In genomic region chr14:101481557-101481956, GRCh38 we compare ENCODE assay signal across 22 cellular contexts.
DNase-seq lines count a peak whose midpoint lies in the region; ATAC-seq, FAIRE-seq and TF ChIP-seq lines count a peak whose summit lies in the region.
"Had no signal": no experiment of that assay in that cellular context is flagged by ENCODE, and none has a peak within 500 bp of the region (broad histone marks: within the 10 kb centered on the region; RNA-seq: fewer than 3 reads in every experiment).

No MANE protein-coding gene starts in this region.

- H3K79me2 ChIP-seq in mammary epithelial cell (ENCODE audit: insufficient read depth, low read length): no peaks in the 10 kb centered on the region

- H3K4me1 Mint-ChIP-seq in MCF 10A (ENCODE audit: insufficient read depth, unreplicated experiment): peaks cover 21% of the 10 kb centered on the region
- no peaks in the 10 kb centered on the region for H3K4me1 Mint-ChIP-seq in osteocyte (ENCODE audit: unreplicated experiment)
- H3K4me1 Mint-ChIP-seq: activated naive CD4-positive, alpha-beta T cell treated with anti-CD3 and anti-CD28 coated beads, Interleukin-2, amount 50 U/mL, for 24 hours had no signal

- dilution Hi-C loops in mammary epithelial cell (cut with HindIII; ENCODE audit: low sequenced_read_pairs): no loop called here

- H3K4me3 Mint-ChIP-seq in MCF 10A (ENCODE audit: unreplicated experiment): no peak overlapping the region
- no peak overlapping the region for H3K4me3 Mint-ChIP-seq in osteocyte (ENCODE audit: unreplicated experiment)
- H3K4me3 Mint-ChIP-seq: activated naive CD4-positive, alpha-beta T cell treated with anti-CD3 and anti-CD28 coated beads, Interleukin-2, amount 50 U/mL, for 24 hours; activated T-helper 1 cell treated with anti-CD3 and anti-CD28 coated beads, Interleukin-12 subunit alpha, Interleukin-12 subunit beta, Interleukin-2, Interleukin-4 antibody, amounts not matched to agents 30 ng/mL and 10 ng/mL and 1 ng/mL, durations not matched to agents 14 hours and 24 hours and 36 hours had no signal

- H3K27me3 ChIP-seq in mammary epithelial cell (ENCODE audit: insufficient read depth, low read length): no peaks in the 10 kb centered on the region
- H3K27me3 ChIP-seq in uterus: no peaks in the 10 kb centered on the region

- FAIRE-seq in H54 (lab: Jason Lieb, UNC): no peak
- no peak for FAIRE-seq in RCC 7860 (lab: Jason Lieb, UNC)

- H3K9me3 Mint-ChIP-seq in MCF 10A (ENCODE audit: unreplicated experiment) (no peaks in the 10 kb centered on the region), osteocyte (ENCODE audit: unreplicated experiment) (peaks cover 24% of the 10 kb centered on the region)

- H4K20me1 ChIP-seq in mammary epithelial cell (ENCODE audit: insufficient read depth, low read length): no peaks in the 10 kb centered on the region

- H3K4me3 ChIP-seq in mammary epithelial cell (replicated peaks in 1 of 3; ENCODE audit: insufficient read depth in 1 of 3, low read depth in 2 of 3, low read length in 3 of 3) (no peak overlapping the region), uterus (no peak overlapping the region)
- H3K4me3 ChIP-seq: GM23248 had no signal

- POLR2A ChIA-PET in MCF 10A (lab: Yijun Ruan, JAX): no interaction called here

- no peak for TF ChIP-seq POLR2A in uterus (IDR thresholded peaks at IDR 0.05)
- TF ChIP-seq POLR2A in H54 (IDR thresholded peaks at IDR 0.05; ENCODE audit: low read depth, low read length): no peak

- no peak overlapping the region for H2AFZ ChIP-seq in mammary epithelial cell (ENCODE audit: low read depth, low read length)
- H2AFZ ChIP-seq: GM23248 had no signal

- intact Hi-C loops in MCF 10A (cut with micrococcal nuclease) (no loop called here), mammary epithelial cell (cut with micrococcal nuclease) (no loop called here), uterus (cut with DNase I; ENCODE audit: low total_unique reads) (no loop called here)

- DNase-seq in MCF 10A (ENCODE audit: unreplicated experiment) (no peak), mammary epithelial cell (no peak), ecto neural progenitor cell (ENCODE audit: low spot score) (peak; percentile 36), osteocyte (ENCODE audit: extremely low spot score, unreplicated experiment) (peak; percentile 48), uterus (peak; percentile 24 to 29), H54 (ENCODE audit: insufficient read length, low spot score) (no peak), RCC 7860 (ENCODE audit: low spot score) (no peak)
- DNase-seq: activated CD4-positive, alpha-beta T cell treated with anti-CD3 and anti-CD28 coated beads, Interleukin-2, amount 50 U/mL, for 1 hour; caudate nucleus; dermis blood vessel endothelial cell; DMS79; GF-D8; GM23248; mesenchymal stem cell; MV-4-11; NCI-H146; SK-N-SH; stimulated activated naive CD8-positive, alpha-beta T cell treated with anti-CD3 and anti-CD28 coated beads, Interleukin-15, Interleukin-2, amounts not matched to agents 100 U/mL and 50 U/mL, for 24 hours; T-helper 2 cell had no signal

- H3K27ac ChIP-seq in mammary epithelial cell (ENCODE audit: insufficient read depth, low read depth, low read length): no peak overlapping the region
- H3K27ac ChIP-seq in uterus: peak overlapping the region in 1 of 2 donors; percentile 82
- H3K27ac ChIP-seq: GM23248 had no signal

- H3K36me3 Mint-ChIP-seq in MCF 10A (ENCODE audit: insufficient read depth, unreplicated experiment): no peaks in the 10 kb centered on the region
- H3K36me3 Mint-ChIP-seq in osteocyte (ENCODE audit: unreplicated experiment): no peaks in the 10 kb centered on the region
- H3K36me3 Mint-ChIP-seq: activated naive CD4-positive, alpha-beta T cell treated with anti-CD3 and anti-CD28 coated beads, Interleukin-2, amount 50 U/mL, for 24 hours had no signal

- ATAC-seq in GM19463 (IDR thresholded peaks at IDR 0.05; ENCODE audit: unreplicated experiment): no peak
- ATAC-seq: stimulated activated naive CD8-positive, alpha-beta T cell treated with anti-CD3 and anti-CD28 coated beads, Interleukin-15, Interleukin-2, amounts not matched to agents 100 U/mL and 50 U/mL, for 24 hours had no signal

- H3K4me1 ChIP-seq in mammary epithelial cell (ENCODE audit: insufficient read depth, low read length): peaks cover 6% of the 10 kb centered on the region
- H3K4me1 ChIP-seq in uterus: peaks cover 5 to 6% of the 10 kb centered on the region in 2 donors

- in situ Hi-C loops in mammary epithelial cell (cut with MboI; ENCODE audit: low sequenced_read_pairs in 2 of 2): no loop called here

- no peaks in the 10 kb centered on the region for H3K27me3 Mint-ChIP-seq in MCF 10A (ENCODE audit: insufficient read depth, unreplicated experiment)
- peaks cover 4% of the 10 kb centered on the region for H3K27me3 Mint-ChIP-seq in osteocyte (ENCODE audit: unreplicated experiment)

- no peak for TF ChIP-seq CTCF in MCF 10A (IDR thresholded peaks at IDR 0.05; ENCODE audit: unreplicated experiment)
- no peak for TF ChIP-seq CTCF in mammary epithelial cell (conservative IDR thresholded peaks at IDR 0.05 in 1 of 2, IDR thresholded peaks at IDR 0.05 in 1 of 2; ENCODE audit: extremely low read depth in 1 of 2, insufficient read depth in 1 of 2, low read depth in 1 of 2, low read length in 2 of 2)
- TF ChIP-seq CTCF in osteocyte (IDR thresholded peaks at IDR 0.05): no peak
- TF ChIP-seq CTCF in uterus (IDR thresholded peaks at IDR 0.05): no peak

- no peak overlapping the region for H3K4me2 ChIP-seq in mammary epithelial cell (ENCODE audit: insufficient read depth, low read depth, low read length)
- H3K4me2 ChIP-seq: SK-N-SH had no signal

- H3K9ac ChIP-seq in mammary epithelial cell (ENCODE audit: insufficient read depth, low read length): no peak overlapping the region
- H3K9ac ChIP-seq: GM23248, SK-N-SH had no signal

- CTCF ChIA-PET in MCF 10A (lab: Yijun Ruan, JAX): no interaction called here
- CTCF ChIA-PET in mammary epithelial cell (lab: Charles Lee; ENCODE audit: low non-redundant PET): no interaction called here

- BruUV-seq in MCF 10A (replicated peaks; lab: Mats Ljungman, UMichigan) (no TSS peak), mammary epithelial cell (replicated peaks; lab: Mats Ljungman, UMichigan) (no TSS peak)

- H3K27ac Mint-ChIP-seq in MCF 10A (ENCODE audit: low read depth, unreplicated experiment) (peak overlapping the region; percentile 1), osteocyte (ENCODE audit: unreplicated experiment) (no peak overlapping the region)
- H3K27ac Mint-ChIP-seq: activated naive CD4-positive, alpha-beta T cell treated with anti-CD3 and anti-CD28 coated beads, Interleukin-2, amount 50 U/mL, for 24 hours; activated T-helper 1 cell treated with anti-CD3 and anti-CD28 coated beads, Interleukin-12 subunit alpha, Interleukin-12 subunit beta, Interleukin-2, Interleukin-4 antibody, amounts not matched to agents 30 ng/mL and 10 ng/mL and 1 ng/mL, durations not matched to agents 14 hours and 24 hours and 36 hours had no signal

- no peaks in the 10 kb centered on the region for H3K36me3 ChIP-seq in mammary epithelial cell (ENCODE audit: insufficient read depth, low read length)
- no peaks in the 10 kb centered on the region for H3K36me3 ChIP-seq in uterus

- H3K9me3 ChIP-seq in mammary epithelial cell (replicated peaks; ENCODE audit: insufficient read depth, low read length) (peaks cover 3% of the 10 kb centered on the region), uterus (no peaks in the 10 kb centered on the region)

- 79% methylated on average over 4 of the region's 5 CpGs for WGBS in mammary epithelial cell (ENCODE audit: low coverage, missing lambda C conversion rate)

Comparison
In these comparisons a context has a peak if more than half of its experiments do, and no peak if none do; other contexts are left out.
1. DNase-seq: peak in ecto neural progenitor cell (single experiment), osteocyte (single experiment) and uterus (2 of 2); none in MCF 10A (single experiment), mammary epithelial cell (single experiment), H54 (single experiment) and RCC 7860 (single experiment).